27 cellular contexts compared by ENCODE assay signal in the genomic region with DNA sequence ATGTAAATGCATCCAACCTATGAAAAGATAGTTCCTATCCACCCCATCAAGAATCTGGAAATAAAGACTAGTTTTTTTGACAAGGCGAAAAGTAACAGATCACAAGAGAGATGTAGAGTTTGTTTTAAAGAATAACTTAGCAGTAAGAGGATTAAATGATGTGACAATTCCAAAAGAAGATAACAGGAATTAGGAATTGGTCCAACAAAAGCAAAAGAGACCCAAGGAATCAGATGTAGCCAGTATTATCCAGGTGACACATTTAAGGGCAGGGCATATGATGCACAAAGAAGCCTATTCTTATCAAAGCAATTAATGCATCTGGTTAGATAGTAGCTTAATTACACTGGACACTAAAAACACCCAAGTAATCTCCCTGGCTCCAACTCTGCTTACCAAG. TPM values are rescaled to one million over a fixed set of nuclear protein-coding genes. Genes with fewer than 3 reads are reported as not detected.
A peak's percentile ranks its signal among the peaks of the same experiment; 100 is the strongest.
DNase-seq lines count a peak whose midpoint lies in the region; ATAC-seq and TF ChIP-seq lines count a peak whose summit lies in the region.
"Had no signal": no experiment of that assay in that cellular context is flagged by ENCODE, and none has a peak within 500 bp of the region (broad histone marks: within the 10 kb centered on the region; RNA-seq: fewer than 3 reads in every experiment).

No MANE protein-coding gene starts in this region.

- 0 out of 2 replicates have a peak overlapping the region, but pooled peaks have one; percentile 23 for H3K4me2 ChIP-seq in SK-N-SH
- H3K4me2 ChIP-seq: hepatocyte had no signal

- no peak for DNase-seq in SK-N-SH
- no peak for DNase-seq in CD4-positive, CD25-positive, alpha-beta regulatory T cell
- DNase-seq in activated T-helper 2 cell treated with anti-CD3 and anti-CD28 coated beads, Interferon-gamma antibody, Interleukin-2, Interleukin-4, amounts not matched to agents 10 μg/mL and 5 μg/mL and 100 μg/mL, durations not matched to agents 14 hours and 24 hours and 36 hours (ENCODE audit: low spot score), result no peak
- no peak for DNase-seq in mesothelial cell of epicardium (ENCODE audit: low spot score in 2 of 2, unreplicated experiment in 2 of 2)
- no peak for DNase-seq in GM13977 (ENCODE audit: low spot score)
- DNase-seq: 8988T; activated CD4-positive, CD25-positive, alpha-beta regulatory T cell treated with anti-CD3 and anti-CD28 coated beads, Interleukin-2, amount 50 U/mL, for 72 hours; activated CD8-positive, alpha-beta T cell treated with anti-CD3 and anti-CD28 coated beads for 36 hours; activated gamma-delta T cell treated with Interleukin-2 at 50 U/mL for 16 hours; amygdala; esophagus squamous epithelium; foreskin melanocyte; H7; KBM-7; mesenchymal stem cell; MM.1S; NCI-H2081 treated with DMSO at 0.1 percent for 48 hours; NCI-H226; retina; stimulated activated CD4-positive, alpha-beta T cell treated with anti-CD3 and anti-CD28 coated beads, Interleukin-2, amount 100 ng/mL, for 24 hours had no signal

- peaks cover 52% of the 10 kb centered on the region for H3F3A ChIP-seq in SK-N-SH (replicated peaks; ENCODE audit: insufficient read depth)

- 95% methylated on average over 1 of the region's 1 CpG for WGBS in SK-N-SH (ENCODE audit: low lambda C conversion rate)

- POLR2A ChIA-PET in SK-N-SH (lab: Yijun Ruan, JAX), result no interaction called here

- intact Hi-C loops in activated T-helper 2 cell treated with anti-CD3 and anti-CD28 coated beads, Interferon-gamma antibody, Interleukin-2, Interleukin-4, amounts not matched to agents 10 μg/mL and 5 μg/mL and 100 μg/mL, durations not matched to agents 14 hours and 24 hours and 36 hours (cut with micrococcal nuclease), result loop anchor here (2.0 kb wide), 2 partner anchors 13 to 35 kb away; no protein-coding TSS in a partner anchor

- peaks cover 30% of the 10 kb centered on the region for H3K36me3 Mint-ChIP-seq in CD4-positive, CD25-positive, alpha-beta regulatory T cell
- H3K36me3 Mint-ChIP-seq in activated T-helper 2 cell treated with anti-CD3 and anti-CD28 coated beads, Interferon-gamma antibody, Interleukin-2, Interleukin-4, amounts not matched to agents 10 μg/mL and 5 μg/mL and 100 μg/mL, durations not matched to agents 14 hours and 24 hours and 36 hours (ENCODE audit: low read depth), result peaks cover 41% of the 10 kb centered on the region
- H3K36me3 Mint-ChIP-seq in mesothelial cell of epicardium, result peaks cover 2% of the 10 kb centered on the region

- peaks cover 99% of the 10 kb centered on the region for H4K20me1 ChIP-seq in SK-N-SH (ENCODE audit: insufficient read depth)

- in situ Hi-C loops in GM13977 (cut with MboI; ENCODE audit: low pct_unique_long_range_greater_than_20kb, low sequenced_read_pairs, unreplicated experiment), result no loop called here

- no peak overlapping the region for H2AFZ ChIP-seq in SK-N-SH (ENCODE audit: low read depth)
- H2AFZ ChIP-seq: hepatocyte had no signal

- H3K27me3 Mint-ChIP-seq in CD4-positive, CD25-positive, alpha-beta regulatory T cell, result no peaks in the 10 kb centered on the region
- no peaks in the 10 kb centered on the region for H3K27me3 Mint-ChIP-seq in activated T-helper 2 cell treated with anti-CD3 and anti-CD28 coated beads, Interferon-gamma antibody, Interleukin-2, Interleukin-4, amounts not matched to agents 10 μg/mL and 5 μg/mL and 100 μg/mL, durations not matched to agents 14 hours and 24 hours and 36 hours (ENCODE audit: low read depth)
- H3K27me3 Mint-ChIP-seq in mesothelial cell of epicardium (ENCODE audit: low read depth), result no peaks in the 10 kb centered on the region
- H3K27me3 Mint-ChIP-seq: activated CD8-positive, alpha-beta T cell treated with anti-CD3 and anti-CD28 coated beads for 36 hours had no signal

- no peaks in the 10 kb centered on the region for H3K9me3 Mint-ChIP-seq in CD4-positive, CD25-positive, alpha-beta regulatory T cell
- peaks cover 6% of the 10 kb centered on the region for H3K9me3 Mint-ChIP-seq in activated T-helper 2 cell treated with anti-CD3 and anti-CD28 coated beads, Interferon-gamma antibody, Interleukin-2, Interleukin-4, amounts not matched to agents 10 μg/mL and 5 μg/mL and 100 μg/mL, durations not matched to agents 14 hours and 24 hours and 36 hours
- no peaks in the 10 kb centered on the region for H3K9me3 Mint-ChIP-seq in mesothelial cell of epicardium
- H3K9me3 Mint-ChIP-seq: activated CD8-positive, alpha-beta T cell treated with anti-CD3 and anti-CD28 coated beads for 36 hours had no signal

- no peaks in the 10 kb centered on the region for H3K27me3 ChIP-seq in SK-N-SH (ENCODE audit: insufficient read depth)
- no peaks in the 10 kb centered on the region for H3K27me3 ChIP-seq in CD4-positive, CD25-positive, alpha-beta regulatory T cell (ENCODE audit: control insufficient read depth, insufficient read depth, low read length)
- H3K27me3 ChIP-seq: esophagus squamous epithelium, hepatocyte, tibial nerve had no signal

- peak overlapping the region in 2 of 3 donors; percentile 38 to 44 for H3K27ac Mint-ChIP-seq in CD4-positive, CD25-positive, alpha-beta regulatory T cell
- H3K27ac Mint-ChIP-seq in activated T-helper 2 cell treated with anti-CD3 and anti-CD28 coated beads, Interferon-gamma antibody, Interleukin-2, Interleukin-4, amounts not matched to agents 10 μg/mL and 5 μg/mL and 100 μg/mL, durations not matched to agents 14 hours and 24 hours and 36 hours, result peak overlapping the region; percentile 55
- H3K27ac Mint-ChIP-seq in mesothelial cell of epicardium, result peak overlapping the region; percentile 8
- H3K27ac Mint-ChIP-seq: activated CD8-positive, alpha-beta T cell treated with anti-CD3 and anti-CD28 coated beads for 36 hours had no signal

- no peaks in the 10 kb centered on the region for H3K9me3 ChIP-seq in SK-N-SH
- no peaks in the 10 kb centered on the region for H3K9me3 ChIP-seq in CD4-positive, CD25-positive, alpha-beta regulatory T cell (ENCODE audit: control insufficient read depth in 2 of 2, low read length in 2 of 2)
- H3K9me3 ChIP-seq: esophagus squamous epithelium, tibial nerve had no signal

- H3K4me1 ChIP-seq in SK-N-SH (ENCODE audit: control insufficient read depth in 1 of 2, insufficient read depth in 2 of 2, low read depth in 1 of 2, low read length in 1 of 2), result peaks cover 37 to 51% of the 10 kb centered on the region in 2 experiments
- H3K4me1 ChIP-seq in CD4-positive, CD25-positive, alpha-beta regulatory T cell (ENCODE audit: control insufficient read depth, insufficient read depth, low read length, poor library complexity, severe bottlenecking), result peaks cover 62% of the 10 kb centered on the region

- no peak for TF ChIP-seq CTCF in SK-N-SH (IDR thresholded peaks at IDR 0.05)
- no peak for TF ChIP-seq CTCF in mesothelial cell of epicardium (IDR thresholded peaks at IDR 0.05; ENCODE audit: unreplicated experiment)
- TF ChIP-seq CTCF in GM13977 (IDR thresholded peaks at IDR 0.05; ENCODE audit: extremely low read depth, insufficient read depth, missing control alignments), result no peak

- ATAC-seq in SK-N-SH treated with all-trans-retinoic acid at 6 μM for 48 hours, result no peak
- no peak for ATAC-seq in CD4-positive, CD25-positive, alpha-beta regulatory T cell (ENCODE audit: low read depth in 2 of 2)
- ATAC-seq in HG03378 (IDR thresholded peaks at IDR 0.05; ENCODE audit: unreplicated experiment), result no peak
- no peak for ATAC-seq in HG02970 (IDR thresholded peaks at IDR 0.05; ENCODE audit: low FRiP score, unreplicated experiment)
- ATAC-seq: activated CD8-positive, alpha-beta T cell treated with anti-CD3 and anti-CD28 coated beads for 36 hours; left lobe of liver had no signal

- CTCF ChIA-PET in SK-N-SH (lab: Yijun Ruan, JAX), result no interaction called here

- no peaks in the 10 kb centered on the region for H3K9me2 ChIP-seq in SK-N-SH

- peak overlapping the region in 1 of 2 experiments; percentile 5; a peak in 1 of 4 replicates for H3K27ac ChIP-seq in SK-N-SH (ENCODE audit: low read depth in 2 of 2, low read length in 1 of 2)
- H3K27ac ChIP-seq in CD4-positive, CD25-positive, alpha-beta regulatory T cell (ENCODE audit: insufficient read depth, low read length, poor library complexity, severe bottlenecking), result no peak overlapping the region
- H3K27ac ChIP-seq: coronary artery, hepatocyte, tibial nerve had no signal

- H3K9ac ChIP-seq in SK-N-SH, result no peak overlapping the region

- H3K36me3 ChIP-seq in SK-N-SH (replicated peaks in 1 of 2; ENCODE audit: control insufficient read depth in 1 of 2, insufficient read depth in 2 of 2, low read length in 1 of 2), result peaks cover 2 to 12% of the 10 kb centered on the region in 2 experiments
- H3K36me3 ChIP-seq in CD4-positive, CD25-positive, alpha-beta regulatory T cell (ENCODE audit: control insufficient read depth, insufficient read depth, low read length), result peaks cover 11% of the 10 kb centered on the region
- H3K36me3 ChIP-seq: tibial nerve had no signal

- peaks cover 96% of the 10 kb centered on the region for H3K79me2 ChIP-seq in SK-N-SH (ENCODE audit: insufficient read depth)

- H3K4me1 Mint-ChIP-seq in CD4-positive, CD25-positive, alpha-beta regulatory T cell, result peaks cover 45 to 85% (median 56%) of the 10 kb centered on the region in 4 donors
- peaks cover 58% of the 10 kb centered on the region for H3K4me1 Mint-ChIP-seq in activated T-helper 2 cell treated with anti-CD3 and anti-CD28 coated beads, Interferon-gamma antibody, Interleukin-2, Interleukin-4, amounts not matched to agents 10 μg/mL and 5 μg/mL and 100 μg/mL, durations not matched to agents 14 hours and 24 hours and 36 hours (ENCODE audit: low read depth)
- H3K4me1 Mint-ChIP-seq in mesothelial cell of epicardium, result peaks cover 56% of the 10 kb centered on the region

- TF ChIP-seq EP300 in SK-N-SH (IDR thresholded peaks at IDR 0.05; ENCODE audit: borderline replicate concordance in 1 of 2, low read depth in 1 of 2, low read length in 1 of 2), result no peak

- TF ChIP-seq RAD21 in SK-N-SH (IDR thresholded peaks at IDR 0.05; ENCODE audit: low read length), result no peak

- peak overlapping the region; percentile 10 to 67 (median 38) for H3K4me3 Mint-ChIP-seq in CD4-positive, CD25-positive, alpha-beta regulatory T cell
- H3K4me3 Mint-ChIP-seq in activated T-helper 2 cell treated with anti-CD3 and anti-CD28 coated beads, Interferon-gamma antibody, Interleukin-2, Interleukin-4, amounts not matched to agents 10 μg/mL and 5 μg/mL and 100 μg/mL, durations not matched to agents 14 hours and 24 hours and 36 hours (ENCODE audit: low read depth), result no peak overlapping the region
- H3K4me3 Mint-ChIP-seq in mesothelial cell of epicardium, result no peak overlapping the region
- H3K4me3 Mint-ChIP-seq: activated CD8-positive, alpha-beta T cell treated with anti-CD3 and anti-CD28 coated beads for 36 hours had no signal

- H3K4me3 ChIP-seq in SK-N-SH (ENCODE audit: low read depth in 2 of 2, low read length in 1 of 2), result no peak overlapping the region
- peak overlapping the region; percentile 38 for H3K4me3 ChIP-seq in CD4-positive, CD25-positive, alpha-beta regulatory T cell (ENCODE audit: low read depth, low read length)
- H3K4me3 ChIP-seq: coronary artery, esophagus squamous epithelium, hepatocyte, tibial nerve had no signal

RNA-seq across cellular contexts. Expression of a gene that starts 53.8 kb away (rescaled TPM):
- polyA plus RNA-seq in SK-N-SH (2012; rRNA removed), result 51.0 and 66.7 TPM in 2 replicates
- 42.6 and 45.2 TPM in 2 replicates for polyA plus RNA-seq in SK-N-SH (2012; cell fraction: cytosol; rRNA removed)
- polyA plus RNA-seq in SK-N-SH (2012; cell fraction: nucleus; rRNA removed), result 119 and 122 TPM in 2 replicates
- 283 TPM for total RNA-seq in CD4-positive, CD25-positive, alpha-beta regulatory T cell
- 100 to 1,000 TPM; 108 to 149 (median 132) TPM for polyA plus RNA-seq in CD4-positive, CD25-positive, alpha-beta regulatory T cell
- 121 and 125 TPM in 2 replicates for total RNA-seq in activated T-helper 2 cell treated with anti-CD3 and anti-CD28 coated beads, Interferon-gamma antibody, Interleukin-2, Interleukin-4, amounts not matched to agents 10 μg/mL and 5 μg/mL and 100 μg/mL, durations not matched to agents 14 hours and 24 hours and 36 hours
- 244 to 253 TPM (median 250 TPM) in 3 replicates for total RNA-seq in mesothelial cell of epicardium

Comparison
In these comparisons a context has a peak if more than half of its experiments do, and no peak if none do; other contexts are left out.
1. H3K4me3 Mint-ChIP-seq: peak in CD4-positive, CD25-positive, alpha-beta regulatory T cell (4 of 4); none in activated T-helper 2 cell treated with anti-CD3 and anti-CD28 coated beads, Interferon-gamma antibody, Interleukin-2, Interleukin-4, amounts not matched to agents 10 μg/mL and 5 μg/mL and 100 μg/mL, durations not matched to agents 14 hours and 24 hours and 36 hours (single experiment) and mesothelial cell of epicardium (single experiment).
2. Peak in every context shown above with its lines, with median percentiles within 50 percentile points of each other: H3K27ac Mint-ChIP-seq.